In genomic region chr12:95213119-95213518, GRCh38 we compare ENCODE assay signal across 1 cellular context.
TF ChIP-seq lines count a peak whose summit lies in the region.

No MANE protein-coding gene starts in this region.

TF ChIP-seq in endothelial cell of umbilical vein, 7 proteins besides CTCF, POLR2A, EP300 and RAD21:
- no peak for TF ChIP-seq POLR2AphosphoS5 (IDR thresholded peaks at IDR 0.05; ENCODE audit: insufficient read depth, low read depth, low read length)
- TF ChIP-seq JUN (IDR thresholded peaks at IDR 0.05; ENCODE audit: borderline replicate concordance, insufficient read depth, insufficient read length, low read depth), result no peak
- TF ChIP-seq EZH2 (IDR thresholded peaks at IDR 0.05; ENCODE audit: borderline replicate concordance, low read depth, low read length, severe bottlenecking), result no peak
- TF ChIP-seq MAX (IDR thresholded peaks at IDR 0.05; ENCODE audit: insufficient read depth, insufficient read length), result no peak
- no peak for TF ChIP-seq GATA2 (IDR thresholded peaks at IDR 0.05; ENCODE audit: insufficient read depth, insufficient read length, low read depth, low read length)
- no peak for TF ChIP-seq MYC (IDR thresholded peaks at IDR 0.05; ENCODE audit: low read depth, low read length)
- no peak for TF ChIP-seq FOS (IDR thresholded peaks at IDR 0.05; ENCODE audit: borderline replicate concordance, insufficient read depth, low read length)
